22 cellular contexts compared by ENCODE assay signal in genomic region chr4:91257721-91258120, GRCh38.
"Had no signal": no experiment of that assay in that cellular context is flagged by ENCODE, and none has a peak within 500 bp of the region (broad histone marks: within the 10 kb centered on the region; RNA-seq: fewer than 3 reads in every experiment).

No MANE protein-coding gene starts in this region.

- H3K9me3 ChIP-seq: colonic mucosa, esophagus squamous epithelium, gastrocnemius medialis, mucosa of descending colon had no signal

- ATAC-seq: effector memory CD8-positive, alpha-beta T cell; esophagus mucosa; gastrocnemius medialis; heart right ventricle; left lung; left ventricle myocardium superior; lower lobe of right lung; mucosa of descending colon had no signal

- DNase-seq: colonic mucosa; cortex of kidney; effector CD8-positive, alpha-beta T cell; effector memory CD8-positive, alpha-beta T cell; endodermal cell; erythroblast; esophagus squamous epithelium; foreskin fibroblast; foreskin melanocyte; gastrocnemius medialis; glutamatergic neuron; head of caudate nucleus; heart right ventricle; hippocampal formation; left lung; left ventricle myocardium superior; lower lobe of right lung; mesenchymal stem cell; mucosa of descending colon; naive B cell had no signal

- H3K27me3 ChIP-seq: colonic mucosa, esophagus squamous epithelium, gastrocnemius medialis, heart right ventricle, left lung had no signal

- H3K36me3 ChIP-seq: colonic mucosa, esophagus squamous epithelium, gastrocnemius medialis, heart right ventricle, left lung, lower lobe of right lung had no signal

- H3K4me1 ChIP-seq: colonic mucosa, esophagus squamous epithelium, gastrocnemius medialis, heart right ventricle, left lung, lower lobe of right lung had no signal

- H3K27ac ChIP-seq: colonic mucosa, epithelial cell of prostate, esophagus squamous epithelium, gastrocnemius medialis, heart right ventricle, left lung, lower lobe of right lung had no signal

- H3K4me3 ChIP-seq: colonic mucosa, esophagus squamous epithelium, gastrocnemius medialis, heart right ventricle, left lung, lower lobe of right lung, mucosa of descending colon had no signal
